12 cellular contexts compared by ENCODE assay signal in genomic region chr3:175150812-175151411, GRCh38.
DNase-seq lines count a peak whose midpoint lies in the region; ATAC-seq, FAIRE-seq and TF ChIP-seq lines count a peak whose summit lies in the region.
"Had no signal": no experiment of that assay in that cellular context is flagged by ENCODE, and none has a peak within 500 bp of the region (broad histone marks: within the 10 kb centered on the region; RNA-seq: fewer than 3 reads in every experiment).

No MANE protein-coding gene starts in this region.

- TF ChIP-seq EP300 in gastroesophageal sphincter (IDR thresholded peaks at IDR 0.05): no peak

- H3K9ac ChIP-seq in endodermal cell (ENCODE audit: extremely low read depth, low read length, poor library complexity, severe bottlenecking): no peak overlapping the region

- DNase-seq in SIG-M5 treated with dmso at 0.1 percent for 504 hours (lab: John Stamatoyannopoulos, UW; ENCODE audit: unreplicated experiment) (peak; percentile 61), SIG-M5 (lab: John Stamatoyannopoulos, UW) (no peak), NCI-H748 (lab: John Stamatoyannopoulos, UW; ENCODE audit: unreplicated experiment) (peak; percentile 92), endodermal cell (peak; percentile 48), urothelium cell line (ENCODE audit: low spot score) (peak; percentile 4), aorta (no peak), MV-4-11 (lab: John Stamatoyannopoulos, UW) (no peak)
- DNase-seq: glutamatergic neuron, WERI-Rb-1 had no signal

- H3K36me3 Mint-ChIP-seq in endodermal cell (ENCODE audit: low read depth): no peaks in the 10 kb centered on the region

- H3K27ac Mint-ChIP-seq in endodermal cell: no peak overlapping the region
- H3K27ac Mint-ChIP-seq: activated T-helper 2 cell treated with anti-CD3 and anti-CD28 coated beads, Interferon-gamma antibody, Interleukin-2, Interleukin-4, amounts not matched to agents 10 μg/mL and 5 μg/mL and 100 μg/mL, durations not matched to agents 14 hours and 24 hours and 36 hours had no signal

- no peak for TF ChIP-seq POLR2A in gastroesophageal sphincter (IDR thresholded peaks at IDR 0.05)

- no peak overlapping the region for H3K4me3 Mint-ChIP-seq in endodermal cell

- no peaks in the 10 kb centered on the region for H3K4me1 ChIP-seq in endodermal cell (ENCODE audit: control insufficient read depth, insufficient read depth, low read length)
- no peaks in the 10 kb centered on the region for H3K4me1 ChIP-seq in aorta (ENCODE audit: control insufficient read depth in 1 of 2, insufficient read depth in 2 of 2, low read length in 2 of 2)
- H3K4me1 ChIP-seq in gastroesophageal sphincter: no peaks in the 10 kb centered on the region

- H3K4me1 Mint-ChIP-seq in endodermal cell: peaks cover 3% of the 10 kb centered on the region

- intact Hi-C loops in aorta (cut with DNase I): no loop called here

- H3K27ac ChIP-seq in endodermal cell (ENCODE audit: low read depth, low read length) (no peak overlapping the region), aorta (ENCODE audit: low read depth in 1 of 2, low read length in 2 of 2) (no peak overlapping the region), gastroesophageal sphincter (no peak overlapping the region)
- H3K27ac ChIP-seq: coronary artery, WERI-Rb-1 had no signal

- TF ChIP-seq CTCF in endodermal cell (conservative IDR thresholded peaks at IDR 0.05): no peak
- TF ChIP-seq CTCF in gastroesophageal sphincter (IDR thresholded peaks at IDR 0.05): no peak

- H3K4me3 ChIP-seq in endodermal cell (ENCODE audit: low read length) (no peak overlapping the region), aorta (ENCODE audit: low read length in 2 of 2) (no peak overlapping the region), gastroesophageal sphincter (no peak overlapping the region)
- H3K4me3 ChIP-seq: coronary artery had no signal

- FAIRE-seq in urothelium cell line (lab: Jason Lieb, UNC): no peak

- H3K27me3 Mint-ChIP-seq in endodermal cell (ENCODE audit: insufficient read depth): no peaks in the 10 kb centered on the region

- 97% methylated on average over 4 of the region's 4 CpGs; no CpG with 5 or more reads in 1 of the 2 experiments for WGBS in endodermal cell (ENCODE audit: insufficient coverage in 1 of 2, insufficient read length in 1 of 2), 2 experiments
- WGBS in aorta, 2 donors: 90 to 95% methylated on average over 4 of the region's 4 CpGs
- WGBS in gastroesophageal sphincter (ENCODE audit: low coverage in 1 of 2), 2 donors: 83 to 85% methylated on average over 4 of the region's 4 CpGs

- ATAC-seq in aorta (ENCODE audit: low FRiP score) (no peak), gastroesophageal sphincter (no peak)

- no peaks in the 10 kb centered on the region for H3K9me3 Mint-ChIP-seq in endodermal cell

- no peaks in the 10 kb centered on the region for H3K9me3 ChIP-seq in endodermal cell (ENCODE audit: control insufficient read depth, low read length)
- no peaks in the 10 kb centered on the region for H3K9me3 ChIP-seq in aorta (ENCODE audit: control insufficient read depth, low read length)
- no peaks in the 10 kb centered on the region for H3K9me3 ChIP-seq in gastroesophageal sphincter

- no peaks in the 10 kb centered on the region for H3K27me3 ChIP-seq in endodermal cell (ENCODE audit: control insufficient read depth, insufficient read depth, low read length, poor library complexity, severe bottlenecking)
- no peaks in the 10 kb centered on the region for H3K27me3 ChIP-seq in aorta (ENCODE audit: control insufficient read depth in 1 of 2, insufficient read depth in 2 of 2, low read length in 1 of 2)
- no peaks in the 10 kb centered on the region for H3K27me3 ChIP-seq in gastroesophageal sphincter

- H3K36me3 ChIP-seq in endodermal cell (ENCODE audit: control insufficient read depth, insufficient read depth, low read length) (no peaks in the 10 kb centered on the region), aorta (ENCODE audit: control insufficient read depth in 1 of 2, insufficient read depth in 2 of 2, low read length in 1 of 2) (no peaks in the 10 kb centered on the region), gastroesophageal sphincter (no peaks in the 10 kb centered on the region)
- H3K36me3 ChIP-seq: WERI-Rb-1 had no signal

Comparison
In these comparisons a context has a peak if more than half of its experiments do, and no peak if none do; other contexts are left out.
1. DNase-seq: peak in SIG-M5 treated with dmso at 0.1 percent for 504 hours (single experiment), NCI-H748 (single experiment), endodermal cell (single experiment) and urothelium cell line (single experiment); none in SIG-M5 (single experiment), aorta (0 of 2) and MV-4-11 (single experiment).